ENCODE assay signal across 1 cellular context in genomic region chr22:22200569-22201184, GRCh38.
A peak's percentile ranks its signal among the peaks of the same experiment; 100 is the strongest.
TF ChIP-seq lines count a peak whose summit lies in the region.

No MANE protein-coding gene starts in this region.

TF ChIP-seq in K562, 482 proteins besides CTCF, POLR2A, EP300 and RAD21 (continued from another document and continues in another):
- 0 out of 2 replicates have a peak, but pooled peaks have one; percentile 38 for TF ChIP-seq MITF (IDR thresholded peaks at IDR 0.05)
- TF ChIP-seq ZNF263 (CRISPR knock-in tag; IDR thresholded peaks at IDR 0.05; ENCODE audit: borderline replicate concordance): peak; percentile 78
- peak; percentile 25; the same call in 1 of the 2 replicates for TF ChIP-seq PBX2 (CRISPR knock-in tag; IDR thresholded peaks at IDR 0.05; ENCODE audit: low read depth)
- no peak for TF ChIP-seq PBX2 (tag; conservative IDR thresholded peaks at IDR 0.05; ENCODE audit: low read depth)
- no peak for TF ChIP-seq ZNF197 (CRISPR knock-in tag; IDR thresholded peaks at IDR 0.05; ENCODE audit: low read depth)
- TF ChIP-seq GATAD2A (IDR thresholded peaks at IDR 0.05): no peak
- TF ChIP-seq FOXA3 (CRISPR knock-in tag; conservative IDR thresholded peaks at IDR 0.05 in 1 of 2, IDR thresholded peaks at IDR 0.05 in 1 of 2): no peak
- no peak for TF ChIP-seq BRCA1 (IDR thresholded peaks at IDR 0.05)
- TF ChIP-seq BRCA1 (CRISPR knock-in tag; IDR thresholded peaks at IDR 0.05): peak; percentile 84; the same call in 1 of the 2 replicates
- TF ChIP-seq POLR2H (tag; IDR thresholded peaks at IDR 0.05; ENCODE audit: low read depth): no peak
- TF ChIP-seq ZSCAN32 (CRISPR knock-in tag; IDR thresholded peaks at IDR 0.05): no peak
- peak; percentile 23; the same call in 1 of the 2 replicates for TF ChIP-seq USF1 (CRISPR knock-in tag; IDR thresholded peaks at IDR 0.05)
- no peak for TF ChIP-seq ZNF24 (IDR thresholded peaks at IDR 0.05)
- 0 out of 2 replicates have a peak, but pooled peaks have one; percentile 6 for TF ChIP-seq MAX (CRISPR knock-in tag; IDR thresholded peaks at IDR 0.05)
- no peak for TF ChIP-seq IRF1 (CRISPR knock-in tag; IDR thresholded peaks at IDR 0.05; ENCODE audit: borderline replicate concordance)
- no peak for TF ChIP-seq HDAC8 (tag; IDR thresholded peaks at IDR 0.05)
- no peak for TF ChIP-seq HES1 (IDR thresholded peaks at IDR 0.05; ENCODE audit: low read depth)
- TF ChIP-seq PHF20 (IDR thresholded peaks at IDR 0.05; ENCODE audit: partially characterized antibody): no peak
- no peak for TF ChIP-seq BRF1 (IDR thresholded peaks at IDR 0.05; ENCODE audit: borderline replicate concordance, extremely low read depth, insufficient read length)
- TF ChIP-seq HMG20A (CRISPR knock-in tag; conservative IDR thresholded peaks at IDR 0.05): 0 out of 2 replicates have a peak, but pooled peaks have one; percentile 21
- TF ChIP-seq ZNF609 (CRISPR knock-in tag; IDR thresholded peaks at IDR 0.05; ENCODE audit: borderline replicate concordance): no peak
- TF ChIP-seq TBL1XR1 (IDR thresholded peaks at IDR 0.05; ENCODE audit: low read length in 2 of 2): no peak; a peak in 1 of 4 replicates
- TF ChIP-seq MEF2A (IDR thresholded peaks at IDR 0.05; ENCODE audit: control insufficient read depth, low read depth, low read length): no peak
- TF ChIP-seq RBM17 (IDR thresholded peaks at IDR 0.05; ENCODE audit: borderline replicate concordance, low read depth, low read length): no peak
- no peak for TF ChIP-seq ZNF407 (IDR thresholded peaks at IDR 0.05; ENCODE audit: low read depth)
- no peak for TF ChIP-seq E2F8 (IDR thresholded peaks at IDR 0.05; ENCODE audit: low read depth, partially characterized antibody)
- no peak for TF ChIP-seq SMAD4 (CRISPR knock-in tag; conservative IDR thresholded peaks at IDR 0.05)
- TF ChIP-seq POLR2AphosphoS5 (IDR thresholded peaks at IDR 0.05; ENCODE audit: control insufficient read depth, insufficient read depth, low read depth, low read length): no peak
- no peak for TF ChIP-seq HSF4 (CRISPR knock-in tag; IDR thresholded peaks at IDR 0.05; ENCODE audit: borderline replicate concordance)
- no peak for TF ChIP-seq ARID3B (CRISPR knock-in tag; IDR thresholded peaks at IDR 0.05; ENCODE audit: borderline replicate concordance)
